26 cellular contexts compared by ENCODE assay signal in genomic region chr6:132693478-132693877, GRCh38. TPM values are rescaled to one million over a fixed set of nuclear protein-coding genes. Genes with fewer than 3 reads are reported as not detected.
A peak's percentile ranks its signal among the peaks of the same experiment; 100 is the strongest.
DNase-seq lines count a peak whose midpoint lies in the region; ATAC-seq and TF ChIP-seq lines count a peak whose summit lies in the region.
"Had no signal": no experiment of that assay in that cellular context is flagged by ENCODE, and none has a peak within 500 bp of the region (broad histone marks: within the 10 kb centered on the region; RNA-seq: fewer than 3 reads in every experiment).

No MANE protein-coding gene starts in this region.

- no peak for TF ChIP-seq POLR2A in body of pancreas (IDR thresholded peaks at IDR 0.05)

- no peaks in the 10 kb centered on the region for H3K36me3 ChIP-seq in body of pancreas (replicated peaks in 1 of 2; ENCODE audit: insufficient read depth in 1 of 2, low read depth in 2 of 2)
- H3K36me3 ChIP-seq in H7 (replicated peaks; ENCODE audit: control insufficient read depth, insufficient read depth, low read length): no peaks in the 10 kb centered on the region
- H3K36me3 ChIP-seq: gastrocnemius medialis, HAP-1 had no signal

- DNase-seq in LoVo (ENCODE audit: low spot score): peak; percentile 44
- DNase-seq in body of pancreas: peak in 2 of 4 donors; percentile 8 to 12
- peak; percentile 14 for DNase-seq in fibroblast of the conjunctiva (ENCODE audit: low read depth)
- DNase-seq in retinal pigment epithelial cell (ENCODE audit: low read depth): peak; percentile 10
- no peak for DNase-seq in H7
- no peak for DNase-seq in middle frontal gyrus (ENCODE audit: extremely low spot score, low spot score)
- DNase-seq: activated CD4-positive, alpha-beta T cell treated with anti-CD3 and anti-CD28 coated beads for 36 hours; activated effector memory CD4-positive, alpha-beta T cell treated with Interleukin-2 at 50 U/mL for 16 hours; activated T-cell treated with anti-CD3 and anti-CD28 coated beads for 4 hours; Calu3; DND-41; gastrocnemius medialis; Kasumi-1; mesenchymal stem cell; NCI-H1048; NCI-H1694 treated with DMSO at 0.1 percent for 48 hours; NCI-H2171; NCI-H524; SHP77; stimulated activated CD4-positive, alpha-beta T cell treated with anti-CD3 and anti-CD28 coated beads, Interleukin-2, amount 100 ng/mL, for 48 hours; substantia nigra had no signal

- 61 to 74% methylated on average over 3 of the region's 3 CpGs for WGBS in body of pancreas, 2 donors

- intact Hi-C loops in body of pancreas (cut with DNase I): no loop called here

- peak; percentile 56 for ATAC-seq in body of pancreas
- no peak for ATAC-seq in HG03571 (IDR thresholded peaks at IDR 0.05; ENCODE audit: unreplicated experiment)
- ATAC-seq: activated CD4-positive, alpha-beta T cell treated with anti-CD3 and anti-CD28 coated beads for 36 hours; gastrocnemius medialis had no signal

- TF ChIP-seq CTCF in body of pancreas (IDR thresholded peaks at IDR 0.05) (no peak), retinal pigment epithelial cell (conservative IDR thresholded peaks at IDR 0.05; ENCODE audit: low read depth, low read length) (no peak)

- H3K27ac ChIP-seq in body of pancreas: no peak overlapping the region
- H3K27ac ChIP-seq: C4-2B, gastrocnemius medialis had no signal

- no peaks in the 10 kb centered on the region for H3K9me3 ChIP-seq in body of pancreas
- H3K9me3 ChIP-seq: gastrocnemius medialis, HAP-1 had no signal

- H3K4me3 ChIP-seq in body of pancreas (no peak overlapping the region), retinal pigment epithelial cell (ENCODE audit: low read length) (no peak overlapping the region), H7 (ENCODE audit: insufficient read depth, low read depth, low read length) (no peak overlapping the region)
- H3K4me3 ChIP-seq: gastrocnemius medialis, HAP-1 had no signal

- H3K4me1 ChIP-seq in body of pancreas: peaks cover 10% of the 10 kb centered on the region
- H3K4me1 ChIP-seq: gastrocnemius medialis, HAP-1 had no signal

- H3K27me3 ChIP-seq in body of pancreas: no peaks in the 10 kb centered on the region
- H3K27me3 ChIP-seq in H7 (ENCODE audit: control insufficient read depth, insufficient read depth, low read length): no peaks in the 10 kb centered on the region
- H3K27me3 ChIP-seq: gastrocnemius medialis had no signal

RNA-seq across cellular contexts. Expression of gene VNN1, which starts 20.4 kb away (rescaled TPM):
- total RNA-seq in body of pancreas: 1 to 10 TPM in 1 of 2 donors, not detected in 1; 1.3 TPM
- not detected in 2 replicates for total RNA-seq in H7 (2014; rRNA removed; shearing (Covaris generic))
- total RNA-seq: activated CD4-positive, alpha-beta T cell treated with anti-CD3 and anti-CD28 coated beads for 36 hours; chondrocyte; pulmonary artery endothelial cell had no signal

RNA-seq across cellular contexts. Expression of gene TAAR1, which starts 34.5 kb away (rescaled TPM):
- total RNA-seq in body of pancreas: not detected
- total RNA-seq in H7 (2014; rRNA removed; shearing (Covaris generic)): not detected in 2 replicates
- total RNA-seq: activated CD4-positive, alpha-beta T cell treated with anti-CD3 and anti-CD28 coated beads for 36 hours; Calu3; chondrocyte; gastrocnemius medialis; pulmonary artery endothelial cell had no signal

Comparison
In these comparisons a context has a peak if more than half of its experiments do, and no peak if none do; other contexts are left out.
1. DNase-seq: peak in LoVo (single experiment), fibroblast of the conjunctiva (single experiment) and retinal pigment epithelial cell (single experiment); none in H7 (single experiment) and middle frontal gyrus (single experiment).